In the genomic region with DNA sequence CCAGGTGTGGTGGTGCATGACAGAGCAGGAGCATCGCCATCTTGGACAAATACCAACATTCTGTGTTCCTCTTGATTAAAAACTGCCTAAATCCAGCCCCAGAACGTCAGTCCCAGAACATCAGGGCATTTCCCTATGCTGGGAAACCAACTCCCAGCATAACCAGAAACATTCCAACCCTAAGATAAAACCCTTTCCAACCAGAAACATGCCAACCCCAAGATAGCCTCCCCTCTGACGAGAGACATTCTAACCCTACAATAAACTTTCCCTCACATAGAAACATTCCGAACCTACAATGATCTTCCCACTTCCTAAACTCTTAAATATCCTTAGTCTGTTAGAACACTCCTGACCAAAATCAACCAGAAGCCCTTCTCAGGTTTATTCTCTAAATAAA, we compare ENCODE assay signal across 1 cellular context.
TF ChIP-seq lines count a peak whose summit lies in the region.

No MANE protein-coding gene starts in this region.

TF ChIP-seq in H1, 55 proteins besides CTCF, POLR2A, EP300 and RAD21:
- TF ChIP-seq HDAC6 (IDR thresholded peaks at IDR 0.05; ENCODE audit: low read depth, low read length), result no peak
- no peak for TF ChIP-seq SP2 (IDR thresholded peaks at IDR 0.05; ENCODE audit: low read length)
- TF ChIP-seq TBP (IDR thresholded peaks at IDR 0.05; ENCODE audit: low read depth, low read length), result no peak
- no peak for TF ChIP-seq JUND (IDR thresholded peaks at IDR 0.05; ENCODE audit: low read length)
- TF ChIP-seq CHD1 (IDR thresholded peaks at IDR 0.05; ENCODE audit: low read depth, low read length), result no peak
- TF ChIP-seq SUZ12 (IDR thresholded peaks at IDR 0.05; ENCODE audit: low read length), result no peak
- TF ChIP-seq PHF8 (conservative IDR thresholded peaks at IDR 0.05; ENCODE audit: low read depth, low read length), result no peak
- no peak for TF ChIP-seq RFX5 (IDR thresholded peaks at IDR 0.05; ENCODE audit: borderline replicate concordance, low read depth, low read length)
- no peak for TF ChIP-seq SIRT6 (IDR thresholded peaks at IDR 0.05; ENCODE audit: low read length)
- TF ChIP-seq SRF (IDR thresholded peaks at IDR 0.05; ENCODE audit: low read depth, low read length), result no peak
- TF ChIP-seq POU5F1 (IDR thresholded peaks at IDR 0.05; ENCODE audit: low read depth, low read length), result no peak
- TF ChIP-seq TAF1 (IDR thresholded peaks at IDR 0.05; ENCODE audit: low read depth, low read length), result no peak
- TF ChIP-seq EZH2 (IDR thresholded peaks at IDR 0.05; ENCODE audit: low read depth, low read length, severe bottlenecking), result no peak
TF ChIP-seq in H1: peak in this region for 0.
